9 cellular contexts compared by ENCODE assay signal in the genomic region with DNA sequence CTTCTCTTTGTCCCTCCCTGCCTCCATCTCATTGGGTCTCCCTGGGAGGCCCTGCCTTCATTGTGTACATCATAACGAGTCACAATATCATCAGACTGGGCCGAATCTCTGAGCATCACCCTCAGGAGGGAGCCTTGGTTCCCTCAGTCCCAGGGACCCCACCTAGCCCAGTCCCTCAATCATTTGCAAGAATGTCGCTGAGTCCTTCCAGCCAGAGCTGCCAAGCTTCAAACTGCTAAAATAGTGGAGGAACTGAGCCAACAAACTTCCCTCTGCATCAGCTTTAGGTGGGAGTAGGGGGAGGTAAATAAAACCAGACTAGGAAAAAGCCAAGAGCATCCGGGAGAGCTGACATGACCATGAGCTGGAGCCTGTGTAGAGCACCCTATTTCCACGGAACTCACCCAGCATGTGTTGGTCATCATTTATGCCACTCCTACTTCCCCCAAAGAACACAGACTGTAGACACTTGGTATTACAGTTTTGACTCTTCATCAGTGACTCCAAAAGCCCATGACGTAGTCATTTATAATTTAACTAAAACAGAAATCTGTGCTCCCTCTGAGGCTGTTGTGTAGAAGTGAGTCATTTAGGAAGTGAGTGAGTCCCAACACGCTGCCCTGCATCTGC. TPM values are rescaled to one million over a fixed set of nuclear protein-coding genes. Genes with fewer than 3 reads are reported as not detected.
DNase-seq lines count a peak whose midpoint lies in the region; ATAC-seq and TF ChIP-seq lines count a peak whose summit lies in the region.
"Had no signal": no experiment of that assay in that cellular context is flagged by ENCODE, and none has a peak within 500 bp of the region (broad histone marks: within the 10 kb centered on the region; RNA-seq: fewer than 3 reads in every experiment).

No MANE protein-coding gene starts in this region.

- ATAC-seq in GM18502 (IDR thresholded peaks at IDR 0.05; ENCODE audit: poor library complexity, unreplicated experiment) (peak; percentile 74), GM21619 (IDR thresholded peaks at IDR 0.05; ENCODE audit: unreplicated experiment) (peak; percentile 64), sciatic nerve (no peak)

- H3K4me3 ChIP-seq in BE2C (ENCODE audit: low read depth, low read length), result no peak overlapping the region
- H3K4me3 ChIP-seq: suprapubic skin had no signal

- TF ChIP-seq CTCF in BE2C (IDR thresholded peaks at IDR 0.05; ENCODE audit: low read depth, low read length), result no peak

- no peaks in the 10 kb centered on the region for H3K36me3 ChIP-seq in BE2C
- H3K36me3 ChIP-seq: suprapubic skin had no signal

- DNase-seq in HK-2 (ENCODE audit: unreplicated experiment), result peak; percentile 61
- DNase-seq in glomerular endothelial cell (ENCODE audit: extremely low read depth, low read depth, low spot score), result peak; percentile 27
- no peak for DNase-seq in NCI-H2227 (lab: John Stamatoyannopoulos, UW; ENCODE audit: unreplicated experiment)
- DNase-seq in BE2C, result no peak
- no peak for DNase-seq in sciatic nerve (ENCODE audit: low spot score)
- no peak for DNase-seq in NCI-H2081 treated with DMSO at 0.1 percent for 48 hours (lab: John Stamatoyannopoulos, UW)

- no peaks in the 10 kb centered on the region for H3K27me3 ChIP-seq in BE2C

- no peaks in the 10 kb centered on the region for H3K9me3 ChIP-seq in BE2C
- H3K9me3 ChIP-seq: suprapubic skin had no signal

- intact Hi-C loops in sciatic nerve (cut with DNase I), result no loop called here

- no peaks in the 10 kb centered on the region for H3K4me1 ChIP-seq in BE2C
- H3K4me1 ChIP-seq: suprapubic skin had no signal

RNA-seq across cellular contexts. Expression of a gene that starts 28.8 kb away (rescaled TPM):
- total RNA-seq in glomerular endothelial cell (not detected in 2 replicates), sciatic nerve (not detected)
- polyA plus RNA-seq in BE2C (2012; ENCODE audit: insufficient read depth, insufficient read length, low read depth), result not detected
- total RNA-seq: suprapubic skin had no signal

Comparison
In these comparisons a context has a peak if more than half of its experiments do, and no peak if none do; other contexts are left out.
1. DNase-seq: peak in HK-2 (single experiment) and glomerular endothelial cell (single experiment); none in NCI-H2227 (single experiment), BE2C (single experiment), sciatic nerve (single experiment) and NCI-H2081 treated with DMSO at 0.1 percent for 48 hours (single experiment).